Comparison of ENCODE assay signal across 1 cellular context in the genomic region with DNA sequence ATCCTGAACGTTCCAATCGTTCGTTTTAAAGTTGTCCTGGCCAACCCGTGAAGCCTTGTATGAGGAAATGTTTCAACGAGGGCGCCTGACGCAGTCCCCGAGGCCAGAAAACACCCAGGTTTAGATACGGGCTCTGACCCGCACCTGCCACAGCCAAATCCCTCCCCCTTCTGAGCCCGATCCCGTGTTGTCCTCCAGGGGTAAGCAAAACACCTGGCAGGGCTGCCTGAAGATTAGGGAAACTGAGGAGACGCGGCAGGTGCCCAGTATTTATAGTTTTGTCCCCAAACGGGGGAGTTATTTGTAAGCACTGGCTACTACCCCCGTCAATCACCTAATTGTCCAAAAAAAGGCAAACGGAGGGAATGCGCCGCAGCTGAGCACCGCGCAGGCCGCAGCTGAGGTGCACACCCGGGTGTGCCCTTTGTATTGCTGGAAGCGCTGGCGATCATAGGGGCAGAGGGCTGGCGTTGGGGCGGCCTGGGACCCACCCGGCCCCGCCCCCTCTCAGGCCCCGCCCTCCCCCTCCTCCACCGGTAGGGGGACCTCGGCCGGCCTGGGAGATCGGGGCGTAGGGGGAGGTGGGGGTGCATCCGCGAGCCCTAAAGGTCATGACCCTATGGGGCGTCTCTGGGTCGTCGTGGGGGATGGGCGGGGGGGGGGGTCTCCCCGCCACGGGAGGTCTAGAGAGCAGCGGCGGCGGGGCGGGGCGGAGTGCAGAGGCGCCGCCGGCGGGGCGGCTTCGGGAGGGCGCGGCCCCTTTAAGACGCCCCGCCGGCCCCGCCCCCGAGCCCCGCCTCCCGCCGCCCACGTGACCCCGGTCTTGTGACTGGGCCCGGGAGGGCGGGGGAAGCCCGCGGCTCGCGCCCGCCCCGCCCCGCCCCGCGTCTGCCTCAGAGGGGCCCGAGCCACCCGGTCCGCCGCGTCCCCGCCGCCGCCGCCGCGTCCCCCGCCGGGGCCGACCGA.
TF ChIP-seq lines count a peak whose summit lies in the region.

A gene with protein sequence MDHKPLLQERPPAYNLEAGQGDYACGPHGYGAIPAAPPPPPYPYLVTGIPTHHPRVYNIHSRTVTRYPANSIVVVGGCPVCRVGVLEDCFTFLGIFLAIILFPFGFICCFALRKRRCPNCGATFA (plus strand): TSS at position 896 of the 966 bp plus-strand sequence. CDS start 110 bp downstream, outside the sequence.

TF ChIP-seq in HepG2, 621 proteins besides CTCF, POLR2A, EP300 and RAD21 (continued from another document):
- TF ChIP-seq, protein P1, sequence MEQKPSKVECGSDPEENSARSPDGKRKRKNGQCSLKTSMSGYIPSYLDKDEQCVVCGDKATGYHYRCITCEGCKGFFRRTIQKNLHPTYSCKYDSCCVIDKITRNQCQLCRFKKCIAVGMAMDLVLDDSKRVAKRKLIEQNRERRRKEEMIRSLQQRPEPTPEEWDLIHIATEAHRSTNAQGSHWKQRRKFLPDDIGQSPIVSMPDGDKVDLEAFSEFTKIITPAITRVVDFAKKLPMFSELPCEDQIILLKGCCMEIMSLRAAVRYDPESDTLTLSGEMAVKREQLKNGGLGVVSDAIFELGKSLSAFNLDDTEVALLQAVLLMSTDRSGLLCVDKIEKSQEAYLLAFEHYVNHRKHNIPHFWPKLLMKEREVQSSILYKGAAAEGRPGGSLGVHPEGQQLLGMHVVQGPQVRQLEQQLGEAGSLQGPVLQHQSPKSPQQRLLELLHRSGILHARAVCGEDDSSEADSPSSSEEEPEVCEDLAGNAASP (CRISPR knock-in tag; IDR thresholded peaks at IDR 0.05; ENCODE audit: borderline replicate concordance): no peak
- TF ChIP-seq SMYD3 (CRISPR knock-in tag; IDR thresholded peaks at IDR 0.05) (no peak), SRSF1 (optimal IDR thresholded peaks at IDR 0.05; ENCODE audit: low read depth, low read length) (no peak), ZNF747 (CRISPR knock-in tag; IDR thresholded peaks at IDR 0.05; ENCODE audit: borderline replicate concordance) (0 out of 2 replicates have a peak, but pooled peaks have one; percentile 37), HNF4A (CRISPR knock-in tag; IDR thresholded peaks at IDR 0.05) (peak; percentile 28; the same call in 1 of the 2 replicates), GABPA (IDR thresholded peaks at IDR 0.05; ENCODE audit: low read depth, low read length) (no peak), GABPA (CRISPR knock-in tag; IDR thresholded peaks at IDR 0.05; ENCODE audit: low read depth) (0 out of 2 replicates have a peak, but pooled peaks have one; percentile 11)
- TF ChIP-seq, protein P2, sequence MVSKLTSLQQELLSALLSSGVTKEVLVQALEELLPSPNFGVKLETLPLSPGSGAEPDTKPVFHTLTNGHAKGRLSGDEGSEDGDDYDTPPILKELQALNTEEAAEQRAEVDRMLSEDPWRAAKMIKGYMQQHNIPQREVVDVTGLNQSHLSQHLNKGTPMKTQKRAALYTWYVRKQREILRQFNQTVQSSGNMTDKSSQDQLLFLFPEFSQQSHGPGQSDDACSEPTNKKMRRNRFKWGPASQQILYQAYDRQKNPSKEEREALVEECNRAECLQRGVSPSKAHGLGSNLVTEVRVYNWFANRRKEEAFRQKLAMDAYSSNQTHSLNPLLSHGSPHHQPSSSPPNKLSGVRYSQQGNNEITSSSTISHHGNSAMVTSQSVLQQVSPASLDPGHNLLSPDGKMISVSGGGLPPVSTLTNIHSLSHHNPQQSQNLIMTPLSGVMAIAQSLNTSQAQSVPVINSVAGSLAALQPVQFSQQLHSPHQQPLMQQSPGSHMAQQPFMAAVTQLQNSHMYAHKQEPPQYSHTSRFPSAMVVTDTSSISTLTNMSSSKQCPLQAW (CRISPR knock-in tag; IDR thresholded peaks at IDR 0.05): peak; percentile 75
- TF ChIP-seq, protein P3, sequence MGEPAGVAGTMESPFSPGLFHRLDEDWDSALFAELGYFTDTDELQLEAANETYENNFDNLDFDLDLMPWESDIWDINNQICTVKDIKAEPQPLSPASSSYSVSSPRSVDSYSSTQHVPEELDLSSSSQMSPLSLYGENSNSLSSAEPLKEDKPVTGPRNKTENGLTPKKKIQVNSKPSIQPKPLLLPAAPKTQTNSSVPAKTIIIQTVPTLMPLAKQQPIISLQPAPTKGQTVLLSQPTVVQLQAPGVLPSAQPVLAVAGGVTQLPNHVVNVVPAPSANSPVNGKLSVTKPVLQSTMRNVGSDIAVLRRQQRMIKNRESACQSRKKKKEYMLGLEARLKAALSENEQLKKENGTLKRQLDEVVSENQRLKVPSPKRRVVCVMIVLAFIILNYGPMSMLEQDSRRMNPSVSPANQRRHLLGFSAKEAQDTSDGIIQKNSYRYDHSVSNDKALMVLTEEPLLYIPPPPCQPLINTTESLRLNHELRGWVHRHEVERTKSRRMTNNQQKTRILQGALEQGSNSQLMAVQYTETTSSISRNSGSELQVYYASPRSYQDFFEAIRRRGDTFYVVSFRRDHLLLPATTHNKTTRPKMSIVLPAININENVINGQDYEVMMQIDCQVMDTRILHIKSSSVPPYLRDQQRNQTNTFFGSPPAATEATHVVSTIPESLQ (CRISPR knock-in tag; conservative IDR thresholded peaks at IDR 0.05): 0 out of 2 replicates have a peak, but pooled peaks have one; percentile 23
